ENCODE assay signal across 8 cellular contexts in genomic region chr5:76818844-76819831, GRCh38. TPM values are rescaled to one million over a fixed set of nuclear protein-coding genes. Genes with fewer than 3 reads are reported as not detected.
DNase-seq lines count a peak whose midpoint lies in the region; ATAC-seq and TF ChIP-seq lines count a peak whose summit lies in the region.

F2RL1 (plus strand) TSS chr5:76819030; CDS start chr5:76819183, 153 bp downstream.

- no peaks in the 10 kb centered on the region for H3K36me3 Mint-ChIP-seq in activated naive CD8-positive, alpha-beta T cell treated with anti-CD3 and anti-CD28 coated beads, Interleukin-2, amount 50 U/mL, for 24 hours (ENCODE audit: low read depth)

- intact Hi-C loops in left cardiac atrium (cut with DNase I) = no loop called here
- intact Hi-C loops in posterior cingulate gyrus (cut with DNase I) = no loop called here
- intact Hi-C loops in aorta (cut with DNase I) = no loop called here

- DNase-seq in HT-29 (ENCODE audit: low spot score) (peak; percentile 93), left cardiac atrium (peak; percentile 61), posterior cingulate gyrus (peak in 6 of 10 donors; percentile 8 to 88 (median 18)), aorta (peak; percentile 60 to 82), NCI-H1092 treated with DMSO at 0.1 percent for 48 hours (lab: John Stamatoyannopoulos, UW) (no peak)
- peak; percentile 41 for DNase-seq in activated naive CD8-positive, alpha-beta T cell treated with anti-CD3 and anti-CD28 coated beads, Interleukin-2, amount 50 U/mL, for 24 hours

- no peak within 1 kb of the TSS for H3K27ac ChIP-seq in aorta (ENCODE audit: low read depth in 1 of 2, low read length in 2 of 2)

- peaks cover 38% of the 10 kb centered on the region for H3K27me3 Mint-ChIP-seq in activated naive CD8-positive, alpha-beta T cell treated with anti-CD3 and anti-CD28 coated beads, Interleukin-2, amount 50 U/mL, for 24 hours

- no peaks in the 10 kb centered on the region for H3K9me3 Mint-ChIP-seq in activated naive CD8-positive, alpha-beta T cell treated with anti-CD3 and anti-CD28 coated beads, Interleukin-2, amount 50 U/mL, for 24 hours

- ATAC-seq in SK-N-SH treated with all-trans-retinoic acid at 6 μM for 48 hours = peak; percentile 75
- ATAC-seq in activated naive CD8-positive, alpha-beta T cell treated with anti-CD3 and anti-CD28 coated beads, Interleukin-2, amount 50 U/mL, for 24 hours = peak; percentile 57
- peak; percentile 76 to 91 for ATAC-seq in left cardiac atrium
- ATAC-seq in aorta (ENCODE audit: low FRiP score) = peak; percentile 71
- ATAC-seq in GM21723 (IDR thresholded peaks at IDR 0.05; ENCODE audit: unreplicated experiment) = no peak

- no peaks in the 10 kb centered on the region for H3K9me3 ChIP-seq in aorta (ENCODE audit: control insufficient read depth, low read length)

- H3K4me3 ChIP-seq in aorta (ENCODE audit: low read length in 2 of 2) = peak within 1 kb of the TSS; percentile 16 to 52

- no peaks in the 10 kb centered on the region for H3K36me3 ChIP-seq in aorta (ENCODE audit: control insufficient read depth in 1 of 2, insufficient read depth in 2 of 2, low read length in 1 of 2)

- H3K27ac Mint-ChIP-seq in activated naive CD8-positive, alpha-beta T cell treated with anti-CD3 and anti-CD28 coated beads, Interleukin-2, amount 50 U/mL, for 24 hours = no peak within 1 kb of the TSS

- WGBS in aorta, 2 donors = 1% methylated on average over 72 of the region's 72 CpGs

- no peaks in the 10 kb centered on the region for H3K4me1 ChIP-seq in aorta (ENCODE audit: control insufficient read depth in 1 of 2, insufficient read depth in 2 of 2, low read length in 2 of 2)

- H3K4me1 Mint-ChIP-seq in activated naive CD8-positive, alpha-beta T cell treated with anti-CD3 and anti-CD28 coated beads, Interleukin-2, amount 50 U/mL, for 24 hours = peaks cover 9% of the 10 kb centered on the region

- H3K27me3 ChIP-seq in aorta (ENCODE audit: control insufficient read depth in 1 of 2, insufficient read depth in 2 of 2, low read length in 1 of 2) = no peaks in the 10 kb centered on the region

- H3K4me3 Mint-ChIP-seq in activated naive CD8-positive, alpha-beta T cell treated with anti-CD3 and anti-CD28 coated beads, Interleukin-2, amount 50 U/mL, for 24 hours = peak within 1 kb of the TSS; percentile 75

TF ChIP-seq in SK-N-SH treated with all-trans-retinoic acid at 6 μM for 48 hours, 23 proteins besides CTCF, POLR2A, EP300 and RAD21:
- TF ChIP-seq, protein P1, sequence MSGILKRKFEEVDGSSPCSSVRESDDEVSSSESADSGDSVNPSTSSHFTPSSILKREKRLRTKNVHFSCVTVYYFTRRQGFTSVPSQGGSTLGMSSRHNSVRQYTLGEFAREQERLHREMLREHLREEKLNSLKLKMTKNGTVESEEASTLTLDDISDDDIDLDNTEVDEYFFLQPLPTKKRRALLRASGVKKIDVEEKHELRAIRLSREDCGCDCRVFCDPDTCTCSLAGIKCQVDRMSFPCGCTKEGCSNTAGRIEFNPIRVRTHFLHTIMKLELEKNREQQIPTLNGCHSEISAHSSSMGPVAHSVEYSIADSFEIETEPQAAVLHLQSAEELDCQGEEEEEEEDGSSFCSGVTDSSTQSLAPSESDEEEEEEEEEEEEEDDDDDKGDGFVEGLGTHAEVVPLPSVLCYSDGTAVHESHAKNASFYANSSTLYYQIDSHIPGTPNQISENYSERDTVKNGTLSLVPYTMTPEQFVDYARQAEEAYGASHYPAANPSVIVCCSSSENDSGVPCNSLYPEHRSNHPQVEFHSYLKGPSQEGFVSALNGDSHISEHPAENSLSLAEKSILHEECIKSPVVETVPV (CRISPR knock-in tag; IDR thresholded peaks at IDR 0.05) = no peak
- no peak for TF ChIP-seq ZNF8 (CRISPR knock-in tag; IDR thresholded peaks at IDR 0.05)
- no peak for TF ChIP-seq TCF4 (CRISPR knock-in tag; IDR thresholded peaks at IDR 0.05; ENCODE audit: borderline replicate concordance)
- no peak for TF ChIP-seq GLIS3 (CRISPR knock-in tag; IDR thresholded peaks at IDR 0.05)
- no peak for TF ChIP-seq POU6F1 (CRISPR knock-in tag; IDR thresholded peaks at IDR 0.05; ENCODE audit: borderline replicate concordance, low read depth)

RNA-seq across cellular contexts. Expression of gene F2RL1, which starts in this region (rescaled TPM):
- 52.8 and 61.7 TPM in 2 replicates for total RNA-seq in HT-29 (2014; rRNA removed; shearing (Covaris generic))
- 1 to 10 TPM; 1.7 to 3.9 TPM for total RNA-seq in left cardiac atrium
- total RNA-seq in aorta = 1 to 10 TPM in 1 of 2 donors, under 1 TPM in 1; 0.88 to 1.9 TPM
- 10 to 100 TPM in 1 of 2 donors, 1 to 10 TPM in 1; 5.5 to 10.7 TPM for polyA plus RNA-seq in aorta

Comparison
In these comparisons a context has a peak if more than half of its experiments do, and no peak if none do; other contexts are left out.
1. RNA of gene F2RL1 (total RNA-seq): 52.8 to 61.7 TPM in HT-29; 1.7 to 3.9 TPM in left cardiac atrium and 0.88 to 1.9 TPM in aorta; every median in the first group is over 10 times any median in the second.